ENCODE assay signal across 14 cellular contexts in genomic region chr17:77692571-77693161, GRCh38.
DNase-seq lines count a peak whose midpoint lies in the region; ATAC-seq, FAIRE-seq and TF ChIP-seq lines count a peak whose summit lies in the region.
"Had no signal": no experiment of that assay in that cellular context is flagged by ENCODE, and none has a peak within 500 bp of the region (broad histone marks: within the 10 kb centered on the region; RNA-seq: fewer than 3 reads in every experiment).

No MANE protein-coding gene starts in this region.

- H3K4me3 ChIP-seq in RWPE2 (ENCODE audit: severe bottlenecking), result no peak overlapping the region

- H3K27me3 ChIP-seq in RWPE2 (ENCODE audit: insufficient read depth, poor library complexity, severe bottlenecking), result peaks cover 74% of the 10 kb centered on the region
- H3K27me3 ChIP-seq: BE2C had no signal

- no peaks in the 10 kb centered on the region for H3K9me3 ChIP-seq in RWPE2 (ENCODE audit: severe bottlenecking)
- H3K9me3 ChIP-seq: BE2C had no signal

- no peak overlapping the region for H3K27ac Mint-ChIP-seq in activated naive CD4-positive, alpha-beta T cell treated with anti-CD3 and anti-CD28 coated beads for 36 hours

- peak; percentile 47 for DNase-seq in activated naive CD4-positive, alpha-beta T cell treated with anti-CD3 and anti-CD28 coated beads for 36 hours
- no peak for DNase-seq in activated naive CD4-positive, alpha-beta T cell (lab: John Stamatoyannopoulos, UW)
- DNase-seq in RWPE2 (ENCODE audit: low spot score) (no peak), cerebellum (ENCODE audit: low spot score) (peak; percentile 25), urothelium cell line (ENCODE audit: low spot score) (peak; percentile 87), GM13976 (ENCODE audit: low spot score) (no peak), NCI-H1694 treated with DMSO at 0.1 percent for 48 hours (lab: John Stamatoyannopoulos, UW) (no peak), NCI-H526 treated with DMSO at 0.1 percent for 48 hours (lab: John Stamatoyannopoulos, UW) (no peak)
- DNase-seq: BE2C, glutamatergic neuron, midbrain, NCI-H510A, T-helper 9 cell had no signal

- in situ Hi-C loops in GM13976 (cut with MboI; ENCODE audit: low sequenced_read_pairs, unreplicated experiment), result no loop called here

- FAIRE-seq in urothelium cell line (lab: Jason Lieb, UNC), result peak; percentile 69

- peaks cover 32% of the 10 kb centered on the region for H3K4me1 Mint-ChIP-seq in activated naive CD4-positive, alpha-beta T cell treated with anti-CD3 and anti-CD28 coated beads for 36 hours (ENCODE audit: low read depth)

- no peak overlapping the region for H3K27ac ChIP-seq in RWPE2 (ENCODE audit: poor library complexity, severe bottlenecking)

- no peaks in the 10 kb centered on the region for H3K4me1 ChIP-seq in RWPE2 (ENCODE audit: insufficient read depth, poor library complexity, severe bottlenecking)

- no peaks in the 10 kb centered on the region for H3K9me3 Mint-ChIP-seq in activated naive CD4-positive, alpha-beta T cell treated with anti-CD3 and anti-CD28 coated beads for 36 hours

- TF ChIP-seq CTCF in RWPE2 (IDR thresholded peaks at IDR 0.05; ENCODE audit: poor library complexity, severe bottlenecking) (no peak), GM13976 (IDR thresholded peaks at IDR 0.05; ENCODE audit: borderline replicate concordance, control extremely low read depth, extremely low read depth, insufficient read depth, missing control alignments) (no peak)

- peak; percentile 83 for ATAC-seq in RWPE2 (ENCODE audit: low read depth)

- no peak overlapping the region for H3K4me3 Mint-ChIP-seq in activated naive CD4-positive, alpha-beta T cell treated with anti-CD3 and anti-CD28 coated beads for 36 hours

- no peaks in the 10 kb centered on the region for H3K27me3 Mint-ChIP-seq in activated naive CD4-positive, alpha-beta T cell treated with anti-CD3 and anti-CD28 coated beads for 36 hours (ENCODE audit: low read depth)

- CTCF ChIA-PET in activated naive CD4-positive, alpha-beta T cell treated with anti-CD3 and anti-CD28 coated beads for 36 hours (lab: Charles Lee), result no interaction called here

- intact Hi-C loops in activated naive CD4-positive, alpha-beta T cell treated with anti-CD3 and anti-CD28 coated beads for 36 hours (cut with micrococcal nuclease), result no loop called here

- H3K36me3 Mint-ChIP-seq in activated naive CD4-positive, alpha-beta T cell treated with anti-CD3 and anti-CD28 coated beads for 36 hours (ENCODE audit: low read depth), result no peaks in the 10 kb centered on the region
- H3K36me3 Mint-ChIP-seq: brain had no signal

- no peaks in the 10 kb centered on the region for H3K36me3 ChIP-seq in RWPE2 (ENCODE audit: low read depth)
- H3K36me3 ChIP-seq: BE2C had no signal

Comparison
In these comparisons a context has a peak if more than half of its experiments do, and no peak if none do; other contexts are left out.
1. DNase-seq: peak in activated naive CD4-positive, alpha-beta T cell treated with anti-CD3 and anti-CD28 coated beads for 36 hours (single experiment), cerebellum (single experiment) and urothelium cell line (single experiment); none in activated naive CD4-positive, alpha-beta T cell (0 of 4), RWPE2 (single experiment), GM13976 (single experiment), NCI-H1694 treated with DMSO at 0.1 percent for 48 hours (single experiment) and NCI-H526 treated with DMSO at 0.1 percent for 48 hours (single experiment).